Comparison of ENCODE assay signal across 1 cellular context in the genomic region with DNA sequence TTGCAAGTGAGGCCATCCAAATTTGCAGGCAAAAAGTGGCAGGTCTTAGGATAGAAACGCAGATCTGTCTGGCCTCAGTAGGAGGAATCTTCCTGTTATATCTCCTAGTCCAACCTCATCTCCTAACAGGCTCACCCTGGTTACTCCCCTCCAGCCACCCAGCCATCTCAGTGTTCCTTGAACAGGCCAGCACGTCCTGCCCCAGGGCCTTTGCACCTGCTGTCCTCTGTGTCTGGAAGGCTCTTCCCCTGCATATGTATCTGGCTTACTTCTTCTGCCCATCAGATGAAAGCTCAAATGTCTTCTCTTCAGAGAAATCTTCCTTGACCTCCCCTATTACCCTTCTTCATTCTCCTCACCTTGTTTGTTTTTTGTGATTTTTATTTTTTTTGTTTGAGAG.
TF ChIP-seq lines count a peak whose summit lies in the region.

No MANE protein-coding gene starts in this region.

TF ChIP-seq in H1, 55 proteins besides CTCF, POLR2A, EP300 and RAD21:
- TF ChIP-seq, protein P1, sequence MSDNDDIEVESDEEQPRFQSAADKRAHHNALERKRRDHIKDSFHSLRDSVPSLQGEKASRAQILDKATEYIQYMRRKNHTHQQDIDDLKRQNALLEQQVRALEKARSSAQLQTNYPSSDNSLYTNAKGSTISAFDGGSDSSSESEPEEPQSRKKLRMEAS (IDR thresholded peaks at IDR 0.05): no peak
- TF ChIP-seq ASH2L (IDR thresholded peaks at IDR 0.05; ENCODE audit: low read length) (no peak), KDM1A (IDR thresholded peaks at IDR 0.05; ENCODE audit: borderline replicate concordance, low read length) (peak; percentile 89; the same call in 1 of the 2 replicates)
TF ChIP-seq in H1: peak in this region for 1.
